18 cellular contexts compared by ENCODE assay signal in genomic region chr2:16198166-16198912, GRCh38.
A peak's percentile ranks its signal among the peaks of the same experiment; 100 is the strongest.
DNase-seq lines count a peak whose midpoint lies in the region; FAIRE-seq and TF ChIP-seq lines count a peak whose summit lies in the region.
"Had no signal": no experiment of that assay in that cellular context is flagged by ENCODE, and none has a peak within 500 bp of the region (broad histone marks: within the 10 kb centered on the region; RNA-seq: fewer than 3 reads in every experiment).

No MANE protein-coding gene starts in this region.

- no peaks in the 10 kb centered on the region for H3K36me3 ChIP-seq in SJCRH30
- no peaks in the 10 kb centered on the region for H3K36me3 ChIP-seq in neural progenitor cell
- H3K36me3 ChIP-seq: BLaER1, HAP-1 had no signal

- H3K4me1 Mint-ChIP-seq in brain (peaks cover 38% of the 10 kb centered on the region), neural progenitor cell (peaks cover 44% of the 10 kb centered on the region)
- H3K4me1 Mint-ChIP-seq: CD14-positive monocyte; CD4-positive, alpha-beta memory T cell had no signal

- FAIRE-seq in GM19239 (lab: Jason Lieb, UNC): no peak
- FAIRE-seq: A204.1, GM12892, GM18507 had no signal

- H3F3A ChIP-seq in neural progenitor cell (ENCODE audit: low read depth): peaks cover 7% of the 10 kb centered on the region

- H3K4me3 ChIP-seq in SJCRH30 (no peak overlapping the region), neural progenitor cell (no peak overlapping the region)
- H3K4me3 ChIP-seq: BLaER1, GM23248, HAP-1 had no signal

- no peak overlapping the region for H2AFZ ChIP-seq in neural progenitor cell (replicated peaks)
- H2AFZ ChIP-seq: GM23248 had no signal

- H3K79me2 ChIP-seq in neural progenitor cell (ENCODE audit: low read depth): no peaks in the 10 kb centered on the region

- H3K9me3 Mint-ChIP-seq in brain (peaks cover 0 to 12% (median 0%) of the 10 kb centered on the region in 5 experiments), neural progenitor cell (peaks cover 16% of the 10 kb centered on the region)

- H3K4me1 ChIP-seq in SJCRH30 (peaks cover 35% of the 10 kb centered on the region), neural progenitor cell (peaks cover 6% of the 10 kb centered on the region)
- H3K4me1 ChIP-seq: BLaER1, HAP-1 had no signal

- no peak overlapping the region for H3K4me3 Mint-ChIP-seq in brain
- no peak overlapping the region for H3K4me3 Mint-ChIP-seq in neural progenitor cell
- H3K4me3 Mint-ChIP-seq: CD14-positive monocyte; CD4-positive, alpha-beta memory T cell had no signal

- no peaks in the 10 kb centered on the region for H3K27me3 ChIP-seq in SJCRH30
- H3K27me3 ChIP-seq in neural progenitor cell: no peaks in the 10 kb centered on the region
- H3K27me3 ChIP-seq: BLaER1 had no signal

- H3K4me2 ChIP-seq in neural progenitor cell: no peak overlapping the region
- H3K4me2 ChIP-seq: BLaER1 had no signal

- DNase-seq in SJCRH30: no peak
- DNase-seq in neural progenitor cell (ENCODE audit: low spot score): no peak
- no peak for DNase-seq in activated CD4-positive, alpha-beta T cell treated with anti-CD3 and anti-CD28 coated beads for 4 hours
- no peak for DNase-seq in GM19239 (ENCODE audit: insufficient read length, low spot score)
- DNase-seq in Kasumi-1 (lab: John Stamatoyannopoulos, UW): no peak
- DNase-seq: AML-193; CD4-positive, alpha-beta memory T cell; DMS153; DMS79; GDM1; GM23248 had no signal

- H3K9me3 ChIP-seq in SJCRH30 (replicated peaks) (peaks cover 3% of the 10 kb centered on the region), neural progenitor cell (ENCODE audit: low read depth) (no peaks in the 10 kb centered on the region)
- H3K9me3 ChIP-seq: BLaER1, HAP-1 had no signal

- no peaks in the 10 kb centered on the region for H3K27me3 Mint-ChIP-seq in brain
- peaks cover 7% of the 10 kb centered on the region for H3K27me3 Mint-ChIP-seq in neural progenitor cell (ENCODE audit: insufficient read depth, low read depth)

- TF ChIP-seq CTCF in brain (conservative IDR thresholded peaks at IDR 0.05) (no peak), neural progenitor cell (IDR thresholded peaks at IDR 0.05) (no peak)

- no peaks in the 10 kb centered on the region for H4K20me1 ChIP-seq in neural progenitor cell (ENCODE audit: low read depth)
- H4K20me1 ChIP-seq: BLaER1 had no signal

- H3K27ac ChIP-seq in SJCRH30 (peak overlapping the region; percentile 58), neural progenitor cell (no peak overlapping the region)
- H3K27ac ChIP-seq: BLaER1, GM23248 had no signal

- H3K36me3 Mint-ChIP-seq in brain (no peaks in the 10 kb centered on the region), neural progenitor cell (no peaks in the 10 kb centered on the region)
- H3K36me3 Mint-ChIP-seq: CD14-positive monocyte; CD4-positive, alpha-beta memory T cell had no signal

- H3K27ac Mint-ChIP-seq in brain (peak overlapping the region in 4 of 5 experiments; percentile 1 to 67 (median 11)), neural progenitor cell (peak overlapping the region; percentile 17)
- H3K27ac Mint-ChIP-seq: CD14-positive monocyte had no signal

- H3K9ac ChIP-seq in neural progenitor cell: no peak overlapping the region
- H3K9ac ChIP-seq: BLaER1, GM23248 had no signal
